ENCODE assay signal across 19 cellular contexts in the genomic region with DNA sequence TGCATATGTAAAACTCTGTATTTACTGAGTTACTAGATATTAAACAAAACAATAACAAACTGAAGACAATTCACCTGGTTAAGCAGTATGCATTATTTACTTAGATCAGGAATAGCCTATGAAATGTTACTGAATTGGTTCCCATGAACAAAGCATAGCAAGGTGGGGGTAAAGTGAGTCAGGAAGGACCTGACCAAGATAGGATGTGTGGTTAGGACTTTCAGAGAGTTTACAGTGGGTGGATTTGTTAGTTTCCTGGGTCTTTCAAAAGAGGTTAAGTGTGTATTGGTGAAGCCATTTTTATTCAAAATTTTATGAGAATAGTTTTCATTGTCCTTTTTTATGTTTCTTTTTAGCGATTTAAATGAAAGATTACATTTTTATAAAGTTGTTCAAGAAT. TPM values are rescaled to one million over a fixed set of nuclear protein-coding genes. Genes with fewer than 3 reads are reported as not detected.
DNase-seq lines count a peak whose midpoint lies in the region; ATAC-seq and TF ChIP-seq lines count a peak whose summit lies in the region.
"Had no signal": no experiment of that assay in that cellular context is flagged by ENCODE, and none has a peak within 500 bp of the region (broad histone marks: within the 10 kb centered on the region; RNA-seq: fewer than 3 reads in every experiment).

No MANE protein-coding gene starts in this region.

- CTCF ChIA-PET in activated CD4-positive, alpha-beta memory T cell treated with anti-CD3 and anti-CD28 coated beads, Interleukin-2, amount 10 ng/mL, durations not matched to agents 7 days and 5 days (lab: Charles Lee): interaction anchor here (3.5 to 5.0 kb wide), 2 partner anchors 13 to 78 kb away, joined by 20 to 27 read pairs; no protein-coding TSS in a partner anchor
- CTCF ChIA-PET in activated CD4-positive, alpha-beta memory T cell treated with anti-CD3 and anti-CD28 coated beads for 36 hours (lab: Charles Lee): interaction anchor here (1.2 to 1.6 kb wide), 2 partner anchors 16 to 62 kb away, joined by 3 to 6 read pairs; no protein-coding TSS in a partner anchor
- CTCF ChIA-PET in WTC11 (lab: Charles Lee): no interaction called here

- DNase-seq in activated CD4-positive, alpha-beta memory T cell treated with anti-CD3 and anti-CD28 coated beads, Interleukin-2, amount 10 ng/mL, durations not matched to agents 7 days and 5 days: no peak
- DNase-seq in activated CD4-positive, alpha-beta memory T cell treated with anti-CD3 and anti-CD28 coated beads for 36 hours: no peak
- peak; percentile 13 to 81 for DNase-seq in HAP-1 (ENCODE audit: low spot score in 2 of 2)
- no peak for DNase-seq in WTC11 (ENCODE audit: low spot score)
- no peak for DNase-seq in endothelial cell (ENCODE audit: low spot score)
- DNase-seq in foreskin melanocyte: no peak
- DNase-seq in H4 (ENCODE audit: low spot score): no peak
- no peak for DNase-seq in epidermal melanocyte (ENCODE audit: insufficient read length, low spot score)
- DNase-seq: COR-L47, DMS153, GM23248, Karpas-422, NCI-H1417, NCI-H1930, NCI-H2171, NCI-H446 treated with DMSO at 0.1 percent for 48 hours, NCI-H774, Right ventricle myocardium superior had no signal

- H3K4me1 ChIP-seq in HAP-1: peaks cover 14% of the 10 kb centered on the region

- no peaks in the 10 kb centered on the region for H3K9me3 ChIP-seq in HAP-1

- ATAC-seq in WTC11: no peak
- ATAC-seq: Panc1 had no signal

- in situ Hi-C loops in HAP-1 (cut with MboI; ENCODE audit: low sequenced_read_pairs): no loop called here

- H3K27me3 ChIP-seq in HAP-1 (ENCODE audit: low read depth): no peaks in the 10 kb centered on the region

- peaks cover 13% of the 10 kb centered on the region for H3K36me3 ChIP-seq in HAP-1 (replicated peaks)

- no peak for TF ChIP-seq CTCF in WTC11 (IDR thresholded peaks at IDR 0.05)
- TF ChIP-seq CTCF in endothelial cell (IDR thresholded peaks at IDR 0.05; ENCODE audit: unreplicated experiment): no peak

- peaks cover 50% of the 10 kb centered on the region for H3K36me3 Mint-ChIP-seq in activated CD4-positive, alpha-beta memory T cell treated with anti-CD3 and anti-CD28 coated beads, Interleukin-2, amount 10 ng/mL, durations not matched to agents 7 days and 5 days (ENCODE audit: low read depth)
- peaks cover 39% of the 10 kb centered on the region for H3K36me3 Mint-ChIP-seq in activated CD4-positive, alpha-beta memory T cell treated with anti-CD3 and anti-CD28 coated beads for 36 hours
- peaks cover 38% of the 10 kb centered on the region for H3K36me3 Mint-ChIP-seq in WTC11
- peaks cover 7% of the 10 kb centered on the region for H3K36me3 Mint-ChIP-seq in endothelial cell (ENCODE audit: low read depth, unreplicated experiment)

- no peak overlapping the region for H3K4me3 ChIP-seq in HAP-1
- H3K4me3 ChIP-seq: GM23248 had no signal

- intact Hi-C loops in activated CD4-positive, alpha-beta memory T cell treated with anti-CD3 and anti-CD28 coated beads for 36 hours (cut with micrococcal nuclease): no loop called here

- H3K4me1 Mint-ChIP-seq in activated CD4-positive, alpha-beta memory T cell treated with anti-CD3 and anti-CD28 coated beads, Interleukin-2, amount 10 ng/mL, durations not matched to agents 7 days and 5 days: peaks cover 41% of the 10 kb centered on the region
- H3K4me1 Mint-ChIP-seq in activated CD4-positive, alpha-beta memory T cell treated with anti-CD3 and anti-CD28 coated beads for 36 hours (ENCODE audit: low read depth): peaks cover 34% of the 10 kb centered on the region
- H3K4me1 Mint-ChIP-seq in WTC11: peaks cover 28% of the 10 kb centered on the region
- peaks cover 12% of the 10 kb centered on the region for H3K4me1 Mint-ChIP-seq in endothelial cell (ENCODE audit: unreplicated experiment)

- POLR2A ChIA-PET in activated CD4-positive, alpha-beta memory T cell treated with anti-CD3 and anti-CD28 coated beads, Interleukin-2, amount 10 ng/mL, durations not matched to agents 7 days and 5 days (lab: Charles Lee): interaction anchor here (1.6 kb wide), 1 partner anchor 9 kb away, joined by 3 read pairs; no protein-coding TSS in a partner anchor
- POLR2A ChIA-PET in activated CD4-positive, alpha-beta memory T cell treated with anti-CD3 and anti-CD28 coated beads for 36 hours (lab: Charles Lee): no interaction called here
- POLR2A ChIA-PET in WTC11 (lab: Charles Lee): no interaction called here

- no peaks in the 10 kb centered on the region for H3K9me3 Mint-ChIP-seq in activated CD4-positive, alpha-beta memory T cell treated with anti-CD3 and anti-CD28 coated beads, Interleukin-2, amount 10 ng/mL, durations not matched to agents 7 days and 5 days
- no peaks in the 10 kb centered on the region for H3K9me3 Mint-ChIP-seq in activated CD4-positive, alpha-beta memory T cell treated with anti-CD3 and anti-CD28 coated beads for 36 hours
- H3K9me3 Mint-ChIP-seq in WTC11 (no peaks in the 10 kb centered on the region), endothelial cell (ENCODE audit: unreplicated experiment) (no peaks in the 10 kb centered on the region)

- no peak overlapping the region for H3K4me3 Mint-ChIP-seq in activated CD4-positive, alpha-beta memory T cell treated with anti-CD3 and anti-CD28 coated beads, Interleukin-2, amount 10 ng/mL, durations not matched to agents 7 days and 5 days
- no peak overlapping the region for H3K4me3 Mint-ChIP-seq in activated CD4-positive, alpha-beta memory T cell treated with anti-CD3 and anti-CD28 coated beads for 36 hours
- H3K4me3 Mint-ChIP-seq in WTC11 (no peak overlapping the region), endothelial cell (ENCODE audit: unreplicated experiment) (no peak overlapping the region)

- H3K27me3 Mint-ChIP-seq in activated CD4-positive, alpha-beta memory T cell treated with anti-CD3 and anti-CD28 coated beads, Interleukin-2, amount 10 ng/mL, durations not matched to agents 7 days and 5 days: no peaks in the 10 kb centered on the region
- H3K27me3 Mint-ChIP-seq in activated CD4-positive, alpha-beta memory T cell treated with anti-CD3 and anti-CD28 coated beads for 36 hours: no peaks in the 10 kb centered on the region
- H3K27me3 Mint-ChIP-seq in WTC11 (ENCODE audit: low read depth): no peaks in the 10 kb centered on the region
- H3K27me3 Mint-ChIP-seq in endothelial cell (ENCODE audit: unreplicated experiment): peaks cover 2% of the 10 kb centered on the region

- H3K27ac Mint-ChIP-seq in activated CD4-positive, alpha-beta memory T cell treated with anti-CD3 and anti-CD28 coated beads, Interleukin-2, amount 10 ng/mL, durations not matched to agents 7 days and 5 days: peak overlapping the region; percentile 28
- no peak overlapping the region for H3K27ac Mint-ChIP-seq in activated CD4-positive, alpha-beta memory T cell treated with anti-CD3 and anti-CD28 coated beads for 36 hours
- H3K27ac Mint-ChIP-seq in WTC11 (peak overlapping the region; percentile 64; the same call in 1 of the 2 replicates), endothelial cell (ENCODE audit: unreplicated experiment) (peak overlapping the region; percentile 9)

TF ChIP-seq in WTC11, 78 proteins besides CTCF, POLR2A, EP300 and RAD21:
- TF ChIP-seq MXD4 (CRISPR knock-in tag; IDR thresholded peaks at IDR 0.05; ENCODE audit: borderline replicate concordance) (no peak), CREB1 (CRISPR knock-in tag; IDR thresholded peaks at IDR 0.05) (no peak), ZNF219 (CRISPR knock-in tag; IDR thresholded peaks at IDR 0.05; ENCODE audit: borderline replicate concordance) (no peak), SMAD3 (CRISPR knock-in tag; IDR thresholded peaks at IDR 0.05; ENCODE audit: borderline replicate concordance) (no peak)
- TF ChIP-seq, protein P1, sequence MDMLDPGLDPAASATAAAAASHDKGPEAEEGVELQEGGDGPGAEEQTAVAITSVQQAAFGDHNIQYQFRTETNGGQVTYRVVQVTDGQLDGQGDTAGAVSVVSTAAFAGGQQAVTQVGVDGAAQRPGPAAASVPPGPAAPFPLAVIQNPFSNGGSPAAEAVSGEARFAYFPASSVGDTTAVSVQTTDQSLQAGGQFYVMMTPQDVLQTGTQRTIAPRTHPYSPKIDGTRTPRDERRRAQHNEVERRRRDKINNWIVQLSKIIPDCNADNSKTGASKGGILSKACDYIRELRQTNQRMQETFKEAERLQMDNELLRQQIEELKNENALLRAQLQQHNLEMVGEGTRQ (CRISPR knock-in tag; IDR thresholded peaks at IDR 0.05): no peak
- TF ChIP-seq, protein P2, sequence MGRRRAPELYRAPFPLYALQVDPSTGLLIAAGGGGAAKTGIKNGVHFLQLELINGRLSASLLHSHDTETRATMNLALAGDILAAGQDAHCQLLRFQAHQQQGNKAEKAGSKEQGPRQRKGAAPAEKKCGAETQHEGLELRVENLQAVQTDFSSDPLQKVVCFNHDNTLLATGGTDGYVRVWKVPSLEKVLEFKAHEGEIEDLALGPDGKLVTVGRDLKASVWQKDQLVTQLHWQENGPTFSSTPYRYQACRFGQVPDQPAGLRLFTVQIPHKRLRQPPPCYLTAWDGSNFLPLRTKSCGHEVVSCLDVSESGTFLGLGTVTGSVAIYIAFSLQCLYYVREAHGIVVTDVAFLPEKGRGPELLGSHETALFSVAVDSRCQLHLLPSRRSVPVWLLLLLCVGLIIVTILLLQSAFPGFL (CRISPR knock-in tag; IDR thresholded peaks at IDR 0.05; ENCODE audit: borderline replicate concordance): no peak
- TF ChIP-seq, protein P3, sequence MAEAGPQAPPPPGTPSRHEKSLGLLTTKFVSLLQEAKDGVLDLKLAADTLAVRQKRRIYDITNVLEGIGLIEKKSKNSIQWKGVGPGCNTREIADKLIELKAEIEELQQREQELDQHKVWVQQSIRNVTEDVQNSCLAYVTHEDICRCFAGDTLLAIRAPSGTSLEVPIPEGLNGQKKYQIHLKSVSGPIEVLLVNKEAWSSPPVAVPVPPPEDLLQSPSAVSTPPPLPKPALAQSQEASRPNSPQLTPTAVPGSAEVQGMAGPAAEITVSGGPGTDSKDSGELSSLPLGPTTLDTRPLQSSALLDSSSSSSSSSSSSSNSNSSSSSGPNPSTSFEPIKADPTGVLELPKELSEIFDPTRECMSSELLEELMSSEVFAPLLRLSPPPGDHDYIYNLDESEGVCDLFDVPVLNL (CRISPR knock-in tag; IDR thresholded peaks at IDR 0.05; ENCODE audit: borderline replicate concordance, low read depth): no peak

RNA-seq across cellular contexts. Expression of a gene that starts 32.9 kb away (rescaled TPM):
- total RNA-seq in activated CD4-positive, alpha-beta memory T cell treated with anti-CD3 and anti-CD28 coated beads, Interleukin-2, amount 10 ng/mL, durations not matched to agents 7 days and 5 days: 10 to 100 TPM; 33.5 to 35.5 TPM
- total RNA-seq in activated CD4-positive, alpha-beta memory T cell treated with anti-CD3 and anti-CD28 coated beads for 36 hours: 10 to 100 TPM; 31.3 to 35.7 TPM
- total RNA-seq in WTC11 (2021) (39.8 to 44.0 TPM (median 42.1 TPM) in 3 replicates), endothelial cell (ENCODE audit: unreplicated experiment) (40.0 TPM)
- 32.3 and 52.0 TPM in 2 replicates for total RNA-seq in H4 (2014; rRNA removed; shearing (Covaris generic))

Comparison
In these comparisons a context has a peak if more than half of its experiments do, and no peak if none do; other contexts are left out.
1. DNase-seq: peak in HAP-1 (2 of 2); none in activated CD4-positive, alpha-beta memory T cell treated with anti-CD3 and anti-CD28 coated beads, Interleukin-2, amount 10 ng/mL, durations not matched to agents 7 days and 5 days (single experiment), activated CD4-positive, alpha-beta memory T cell treated with anti-CD3 and anti-CD28 coated beads for 36 hours (single experiment), WTC11 (single experiment), endothelial cell (single experiment), foreskin melanocyte (single experiment), H4 (single experiment) and epidermal melanocyte (single experiment).